Comparison of ENCODE assay signal across 21 cellular contexts in the genomic region with DNA sequence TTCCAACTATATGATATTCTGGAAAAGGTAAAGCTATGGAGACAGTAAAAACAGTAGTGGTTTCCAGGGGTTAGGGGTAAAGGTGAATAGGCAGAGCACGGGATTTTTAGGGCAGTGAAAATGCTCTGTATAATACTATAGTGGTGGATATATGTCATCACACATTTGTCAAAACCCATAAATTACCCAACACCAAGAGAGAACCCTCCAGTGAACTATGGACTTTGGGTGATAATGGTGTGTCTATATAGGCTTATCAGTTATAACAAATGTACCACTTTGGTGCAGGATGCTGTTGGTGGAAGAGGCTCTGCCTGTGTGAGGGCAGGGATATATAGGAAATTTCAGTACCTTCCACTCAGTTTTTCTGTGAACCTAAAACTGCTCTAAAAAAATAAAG.
"Had no signal": no experiment of that assay in that cellular context is flagged by ENCODE, and none has a peak within 500 bp of the region (broad histone marks: within the 10 kb centered on the region; RNA-seq: fewer than 3 reads in every experiment).

No MANE protein-coding gene starts in this region.

- H3K36me3 Mint-ChIP-seq: activated naive CD8-positive, alpha-beta T cell treated with anti-CD3 and anti-CD28 coated beads, Interleukin-2, amount 10 ng/mL, durations not matched to agents 7 days and 5 days had no signal

- DNase-seq: activated CD4-positive, CD25-positive, alpha-beta regulatory T cell; activated CD8-positive, alpha-beta memory T cell treated with anti-CD3 and anti-CD28 coated beads, Interleukin-2, amount 50 U/mL, for 48 hours; activated CD8-positive, alpha-beta T cell treated with anti-CD3 and anti-CD28 coated beads for 36 hours; activated naive CD4-positive, alpha-beta T cell treated with anti-CD3 and anti-CD28 coated beads, Interleukin-2, amount 50 U/mL, for 16 hours; activated naive CD8-positive, alpha-beta T cell treated with anti-CD3 and anti-CD28 coated beads, Interleukin-2, amount 10 ng/mL, durations not matched to agents 7 days and 5 days; activated T-cell treated with anti-CD3 and anti-CD28 coated beads, Interleukin-2, amount 50 U/mL, for 1 hour; adrenal gland; anterior cingulate cortex; caudate nucleus; colonic mucosa; MM.1S; NCI-H1105; NCI-H1436; NCI-H1694 treated with DMSO at 0.1 percent for 48 hours; NCI-H2081; NCI-H446; NCI-H524; SIG-M5; T-helper 17 cell; T-helper 9 cell had no signal

- ATAC-seq: activated CD8-positive, alpha-beta T cell treated with anti-CD3 and anti-CD28 coated beads for 36 hours; T-helper 17 cell had no signal

- H3K4me3 Mint-ChIP-seq: activated CD8-positive, alpha-beta T cell treated with anti-CD3 and anti-CD28 coated beads for 36 hours; activated naive CD8-positive, alpha-beta T cell treated with anti-CD3 and anti-CD28 coated beads, Interleukin-2, amount 10 ng/mL, durations not matched to agents 7 days and 5 days; T-helper 17 cell had no signal

- H3K9me3 ChIP-seq: adrenal gland, breast epithelium, colonic mucosa had no signal

- H3K4me1 ChIP-seq: breast epithelium, colonic mucosa had no signal

- H3K27ac Mint-ChIP-seq: activated CD8-positive, alpha-beta T cell treated with anti-CD3 and anti-CD28 coated beads for 36 hours; activated naive CD8-positive, alpha-beta T cell treated with anti-CD3 and anti-CD28 coated beads, Interleukin-2, amount 10 ng/mL, durations not matched to agents 7 days and 5 days; T-helper 17 cell had no signal

- H3K4me3 ChIP-seq: adrenal gland, breast epithelium, colonic mucosa had no signal

- H3K36me3 ChIP-seq: adrenal gland, breast epithelium, colonic mucosa had no signal

- H3K27ac ChIP-seq: adrenal gland, breast epithelium, colonic mucosa had no signal

- H3K9me3 Mint-ChIP-seq: activated CD8-positive, alpha-beta T cell treated with anti-CD3 and anti-CD28 coated beads for 36 hours; activated naive CD8-positive, alpha-beta T cell treated with anti-CD3 and anti-CD28 coated beads, Interleukin-2, amount 10 ng/mL, durations not matched to agents 7 days and 5 days had no signal
